ENCODE assay signal across 1 cellular context in the genomic region with DNA sequence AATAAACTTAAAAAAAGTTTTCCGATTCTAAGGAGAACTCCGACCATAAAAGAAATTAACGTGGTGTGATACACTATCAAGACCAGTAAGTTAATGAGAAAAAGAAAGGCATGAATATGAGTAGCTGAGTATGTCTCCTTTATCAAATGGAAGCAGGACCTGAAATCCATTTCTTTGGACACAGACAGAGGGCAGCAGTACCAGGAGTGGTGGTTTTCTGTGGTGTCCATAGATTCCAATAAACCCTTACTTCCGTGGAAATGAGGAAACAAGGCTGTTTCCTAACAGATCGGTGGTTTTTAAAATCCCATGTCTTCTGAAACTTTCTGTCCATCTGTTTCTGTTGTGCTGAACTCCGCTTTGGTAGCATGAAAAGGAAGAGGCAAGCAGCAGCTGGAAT.
TF ChIP-seq lines count a peak whose summit lies in the region.

No MANE protein-coding gene starts in this region.

TF ChIP-seq in K562, 482 proteins besides CTCF, POLR2A, EP300 and RAD21 (continued from another document):
- TF ChIP-seq, protein P1, sequence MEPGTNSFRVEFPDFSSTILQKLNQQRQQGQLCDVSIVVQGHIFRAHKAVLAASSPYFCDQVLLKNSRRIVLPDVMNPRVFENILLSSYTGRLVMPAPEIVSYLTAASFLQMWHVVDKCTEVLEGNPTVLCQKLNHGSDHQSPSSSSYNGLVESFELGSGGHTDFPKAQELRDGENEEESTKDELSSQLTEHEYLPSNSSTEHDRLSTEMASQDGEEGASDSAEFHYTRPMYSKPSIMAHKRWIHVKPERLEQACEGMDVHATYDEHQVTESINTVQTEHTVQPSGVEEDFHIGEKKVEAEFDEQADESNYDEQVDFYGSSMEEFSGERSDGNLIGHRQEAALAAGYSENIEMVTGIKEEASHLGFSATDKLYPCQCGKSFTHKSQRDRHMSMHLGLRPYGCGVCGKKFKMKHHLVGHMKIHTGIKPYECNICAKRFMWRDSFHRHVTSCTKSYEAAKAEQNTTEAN (CRISPR knock-in tag; IDR thresholded peaks at IDR 0.05) = no peak
- TF ChIP-seq MTF1 (CRISPR knock-in tag; IDR thresholded peaks at IDR 0.05; ENCODE audit: borderline replicate concordance) (no peak), RCOR1 (IDR thresholded peaks at IDR 0.05; ENCODE audit: borderline replicate concordance in 1 of 2, low read depth in 2 of 2, low read length in 2 of 2) (0 out of 4 replicates have a peak, but pooled peaks of 1 of the 2 experiments have one; percentile 17), CBX2 (IDR thresholded peaks at IDR 0.05; ENCODE audit: insufficient read depth, low read length, poor library complexity, severe bottlenecking) (no peak), TCF3 (CRISPR knock-in tag; IDR thresholded peaks at IDR 0.05) (peak; percentile 15; the same call in 1 of the 2 replicates), GTF2F1 (IDR thresholded peaks at IDR 0.05; ENCODE audit: low read depth, low read length) (no peak), ZNF766 (CRISPR knock-in tag; conservative IDR thresholded peaks at IDR 0.05) (peak; percentile 81), PML (IDR thresholded peaks at IDR 0.05; ENCODE audit: low read length) (no peak), PHB (CRISPR knock-in tag; IDR thresholded peaks at IDR 0.05) (no peak), POLR3G (IDR thresholded peaks at IDR 0.05; ENCODE audit: extremely low read depth, insufficient read length, insufficient replicate concordance) (no peak), TCFL5 (CRISPR knock-in tag; conservative IDR thresholded peaks at IDR 0.05) (no peak), RB1 (IDR thresholded peaks at IDR 0.05; ENCODE audit: low read depth) (0 out of 2 replicates have a peak, but pooled peaks have one; percentile 23), CBX8 (IDR thresholded peaks at IDR 0.05; ENCODE audit: borderline replicate concordance, extremely low read depth, low read depth, low read length, poor library complexity, severe bottlenecking) (no peak), NR2F6 (CRISPR knock-in tag; IDR thresholded peaks at IDR 0.05) (no peak)
- TF ChIP-seq, protein P2, sequence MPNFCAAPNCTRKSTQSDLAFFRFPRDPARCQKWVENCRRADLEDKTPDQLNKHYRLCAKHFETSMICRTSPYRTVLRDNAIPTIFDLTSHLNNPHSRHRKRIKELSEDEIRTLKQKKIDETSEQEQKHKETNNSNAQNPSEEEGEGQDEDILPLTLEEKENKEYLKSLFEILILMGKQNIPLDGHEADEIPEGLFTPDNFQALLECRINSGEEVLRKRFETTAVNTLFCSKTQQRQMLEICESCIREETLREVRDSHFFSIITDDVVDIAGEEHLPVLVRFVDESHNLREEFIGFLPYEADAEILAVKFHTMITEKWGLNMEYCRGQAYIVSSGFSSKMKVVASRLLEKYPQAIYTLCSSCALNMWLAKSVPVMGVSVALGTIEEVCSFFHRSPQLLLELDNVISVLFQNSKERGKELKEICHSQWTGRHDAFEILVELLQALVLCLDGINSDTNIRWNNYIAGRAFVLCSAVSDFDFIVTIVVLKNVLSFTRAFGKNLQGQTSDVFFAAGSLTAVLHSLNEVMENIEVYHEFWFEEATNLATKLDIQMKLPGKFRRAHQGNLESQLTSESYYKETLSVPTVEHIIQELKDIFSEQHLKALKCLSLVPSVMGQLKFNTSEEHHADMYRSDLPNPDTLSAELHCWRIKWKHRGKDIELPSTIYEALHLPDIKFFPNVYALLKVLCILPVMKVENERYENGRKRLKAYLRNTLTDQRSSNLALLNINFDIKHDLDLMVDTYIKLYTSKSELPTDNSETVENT (CRISPR knock-in tag; IDR thresholded peaks at IDR 0.05) = no peak
- TF ChIP-seq, protein P3, sequence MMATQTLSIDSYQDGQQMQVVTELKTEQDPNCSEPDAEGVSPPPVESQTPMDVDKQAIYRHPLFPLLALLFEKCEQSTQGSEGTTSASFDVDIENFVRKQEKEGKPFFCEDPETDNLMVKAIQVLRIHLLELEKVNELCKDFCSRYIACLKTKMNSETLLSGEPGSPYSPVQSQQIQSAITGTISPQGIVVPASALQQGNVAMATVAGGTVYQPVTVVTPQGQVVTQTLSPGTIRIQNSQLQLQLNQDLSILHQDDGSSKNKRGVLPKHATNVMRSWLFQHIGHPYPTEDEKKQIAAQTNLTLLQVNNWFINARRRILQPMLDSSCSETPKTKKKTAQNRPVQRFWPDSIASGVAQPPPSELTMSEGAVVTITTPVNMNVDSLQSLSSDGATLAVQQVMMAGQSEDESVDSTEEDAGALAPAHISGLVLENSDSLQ (IDR thresholded peaks at IDR 0.05) = no peak
